ENCODE assay signal across 8 cellular contexts in genomic region chr5:95846554-95847260, GRCh38. TPM values are rescaled to one million over a fixed set of nuclear protein-coding genes. Genes with fewer than 3 reads are reported as not detected.
DNase-seq lines count a peak whose midpoint lies in the region; ATAC-seq, FAIRE-seq and TF ChIP-seq lines count a peak whose summit lies in the region.

No MANE protein-coding gene starts in this region.

- intact Hi-C loops in activated naive CD4-positive, alpha-beta T cell treated with anti-CD3 and anti-CD28 coated beads for 36 hours (cut with micrococcal nuclease), result loop anchor here (1.0 kb wide), 5 partner anchors 65 to 878 kb away; no protein-coding TSS in a partner anchor

- no peaks in the 10 kb centered on the region for H3K27me3 ChIP-seq in parathyroid adenoma (ENCODE audit: control insufficient read depth, insufficient read depth, low read length)

- H3K4me1 ChIP-seq in parathyroid adenoma, result peaks cover 11% of the 10 kb centered on the region

- no peaks in the 10 kb centered on the region for H3K9me3 ChIP-seq in parathyroid adenoma (ENCODE audit: control insufficient read depth, low read length)

- H3K79me2 ChIP-seq in parathyroid adenoma, result no peaks in the 10 kb centered on the region

- ATAC-seq in GM21717 (IDR thresholded peaks at IDR 0.05; ENCODE audit: unreplicated experiment), result peak; percentile 61

- no peak overlapping the region for H3K4me3 ChIP-seq in parathyroid adenoma (ENCODE audit: low read depth, low read length)

- peak overlapping the region; percentile 9 for H2AFZ ChIP-seq in parathyroid adenoma

- no peaks in the 10 kb centered on the region for H3K27me3 Mint-ChIP-seq in activated naive CD4-positive, alpha-beta T cell treated with anti-CD3 and anti-CD28 coated beads for 36 hours (ENCODE audit: low read depth)

- H3K9me3 Mint-ChIP-seq in activated naive CD4-positive, alpha-beta T cell treated with anti-CD3 and anti-CD28 coated beads for 36 hours, result no peaks in the 10 kb centered on the region

- CTCF ChIA-PET in activated naive CD4-positive, alpha-beta T cell treated with anti-CD3 and anti-CD28 coated beads for 36 hours (lab: Charles Lee), result interaction anchor here (0.6 to 17.5 kb wide), 18 partner anchors 8 to 482 kb away, joined by 3 to 497 read pairs (median 4); partner anchors contain the start of genes GLRX and RFESD

- H3K4me1 Mint-ChIP-seq in activated naive CD4-positive, alpha-beta T cell treated with anti-CD3 and anti-CD28 coated beads for 36 hours (ENCODE audit: low read depth), result peaks cover 9% of the 10 kb centered on the region

- no peak overlapping the region for H3K27ac ChIP-seq in parathyroid adenoma

- TF ChIP-seq POLR2A in H54 (IDR thresholded peaks at IDR 0.05; ENCODE audit: low read depth, low read length), result no peak

- no peak overlapping the region for H3K9ac ChIP-seq in parathyroid adenoma

- no peak overlapping the region for H3K4me3 Mint-ChIP-seq in activated naive CD4-positive, alpha-beta T cell treated with anti-CD3 and anti-CD28 coated beads for 36 hours

- DNase-seq in ELR (ENCODE audit: low read depth) (peak; percentile 79), SK-N-DZ (ENCODE audit: low spot score) (peak; percentile 71), frontal cortex (ENCODE audit: low spot score in 2 of 2) (peak; percentile 74 to 77), H54 (ENCODE audit: insufficient read length, low spot score) (no peak)
- peak; percentile 81 for DNase-seq in activated naive CD4-positive, alpha-beta T cell treated with anti-CD3 and anti-CD28 coated beads for 36 hours

- no peak overlapping the region for H3K27ac Mint-ChIP-seq in activated naive CD4-positive, alpha-beta T cell treated with anti-CD3 and anti-CD28 coated beads for 36 hours

- TF ChIP-seq CTCF in LNCAP (IDR thresholded peaks at IDR 0.05), result peak; percentile 92
- peak; percentile 92 for TF ChIP-seq CTCF in parathyroid adenoma (IDR thresholded peaks at IDR 0.05)

- FAIRE-seq in frontal cortex (lab: Jason Lieb, UNC) (peak; percentile 21), H54 (lab: Jason Lieb, UNC) (no peak)

- no peaks in the 10 kb centered on the region for H3K36me3 Mint-ChIP-seq in activated naive CD4-positive, alpha-beta T cell treated with anti-CD3 and anti-CD28 coated beads for 36 hours (ENCODE audit: low read depth)

- no peak overlapping the region for H3K4me2 ChIP-seq in parathyroid adenoma (ENCODE audit: low read length)

- no peaks in the 10 kb centered on the region for H3K36me3 ChIP-seq in parathyroid adenoma (ENCODE audit: control insufficient read depth, insufficient read depth, low read length)

RNA-seq across cellular contexts. Expression of gene GLRX, which starts 24.2 kb away (rescaled TPM):
- 19.8 and 34.2 TPM in 2 replicates for polyA plus RNA-seq in SK-N-DZ (2014; cell fraction: cytosol; rRNA removed)
- polyA plus RNA-seq in SK-N-DZ (2014; cell fraction: nucleus; rRNA removed), result 9.8 and 20.5 TPM in 2 replicates
- 10 to 100 TPM; 50.4 to 51.1 TPM for total RNA-seq in activated naive CD4-positive, alpha-beta T cell treated with anti-CD3 and anti-CD28 coated beads for 36 hours
- 9.8 TPM for total RNA-seq in frontal cortex
